Comparison of ENCODE assay signal across 13 cellular contexts in the genomic region with DNA sequence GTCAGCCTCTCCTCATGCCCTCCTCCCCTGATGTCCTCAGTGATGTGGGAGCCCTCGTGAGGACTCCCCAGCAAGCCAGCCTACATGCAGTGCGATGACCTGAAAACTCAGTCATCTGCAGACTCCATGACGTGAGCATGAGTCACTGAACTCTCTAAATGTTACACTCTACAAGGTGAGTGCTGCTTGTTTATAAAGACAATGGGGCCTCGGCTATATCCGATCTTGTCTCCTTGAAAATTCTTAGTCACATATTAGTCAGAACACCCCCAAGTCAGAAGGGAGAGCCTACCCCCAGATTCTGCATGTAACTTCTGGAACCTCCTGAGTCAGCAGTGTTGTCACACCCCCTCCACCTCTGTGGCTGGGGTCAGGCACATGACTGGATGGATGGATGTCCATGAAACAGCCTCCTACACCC.
DNase-seq lines count a peak whose midpoint lies in the region; ATAC-seq and TF ChIP-seq lines count a peak whose summit lies in the region.
"Had no signal": no experiment of that assay in that cellular context is flagged by ENCODE, and none has a peak within 500 bp of the region (broad histone marks: within the 10 kb centered on the region; RNA-seq: fewer than 3 reads in every experiment).

No MANE protein-coding gene starts in this region.

- H3K27me3 ChIP-seq in psoas muscle (ENCODE audit: insufficient read depth in 3 of 3, low read length in 2 of 3): no peaks in the 10 kb centered on the region
- H3K27me3 ChIP-seq: BE2C, heart left ventricle had no signal

- H3K27ac Mint-ChIP-seq in activated naive CD8-positive, alpha-beta T cell treated with anti-CD3 and anti-CD28 coated beads, Interleukin-2, amount 50 U/mL, for 24 hours: no peak overlapping the region
- H3K27ac Mint-ChIP-seq in activated naive CD8-positive, alpha-beta T cell treated with anti-CD3 and anti-CD28 coated beads for 36 hours: no peak overlapping the region
- H3K27ac Mint-ChIP-seq in stimulated activated naive CD8-positive, alpha-beta T cell treated with anti-CD3 and anti-CD28 coated beads, Interleukin-15, amount 100 ng/mL, for 72 hours: no peak overlapping the region
- H3K27ac Mint-ChIP-seq: activated B cell treated with CpG ODN at 0.5 μM for 24 hours had no signal

- ATAC-seq in activated naive CD8-positive, alpha-beta T cell treated with anti-CD3 and anti-CD28 coated beads, Interleukin-2, amount 50 U/mL, for 24 hours: peak; percentile 61
- peak; percentile 9 for ATAC-seq in stimulated activated naive CD8-positive, alpha-beta T cell treated with anti-CD3 and anti-CD28 coated beads, Interleukin-15, amount 100 ng/mL, for 72 hours
- ATAC-seq in HG03378 (IDR thresholded peaks at IDR 0.05; ENCODE audit: unreplicated experiment) (no peak), psoas muscle (no peak), HG03565 (IDR thresholded peaks at IDR 0.05; ENCODE audit: unreplicated experiment) (no peak)
- ATAC-seq: heart left ventricle had no signal

- 81 to 89% (median 84%) methylated on average over 5 of the region's 5 CpGs for WGBS in psoas muscle, 3 donors

- no peak overlapping the region for H3K27ac ChIP-seq in psoas muscle
- H3K27ac ChIP-seq: heart left ventricle, KMS-11 had no signal

- no peak for DNase-seq in activated naive CD8-positive, alpha-beta T cell treated with anti-CD3 and anti-CD28 coated beads, Interleukin-2, amount 50 U/mL, for 24 hours
- no peak for DNase-seq in activated naive CD8-positive, alpha-beta T cell treated with anti-CD3 and anti-CD28 coated beads for 36 hours
- DNase-seq in SW 1271 (lab: John Stamatoyannopoulos, UW): peak; percentile 66 to 74
- DNase-seq in foreskin fibroblast: peak; percentile 97 to 99
- no peak for DNase-seq in stimulated activated naive CD8-positive, alpha-beta T cell treated with anti-CD3 and anti-CD28 coated beads, Interleukin-15, amount 100 ng/mL, for 72 hours
- DNase-seq in psoas muscle: no peak
- DNase-seq: activated B cell treated with CpG ODN at 0.5 μM for 24 hours, BE2C, heart left ventricle, naive B cell had no signal

- intact Hi-C loops in psoas muscle (cut with DNase I): no loop called here

- TF ChIP-seq CTCF in foreskin fibroblast (IDR thresholded peaks at IDR 0.05; ENCODE audit: low read depth, low read length) (no peak), psoas muscle (IDR thresholded peaks at IDR 0.05) (no peak)

- H3K9me3 ChIP-seq in psoas muscle: no peaks in the 10 kb centered on the region
- H3K9me3 ChIP-seq: BE2C, heart left ventricle had no signal

- no peaks in the 10 kb centered on the region for H3K4me1 ChIP-seq in psoas muscle
- H3K4me1 ChIP-seq: BE2C, heart left ventricle had no signal

- no peaks in the 10 kb centered on the region for H3K36me3 Mint-ChIP-seq in activated naive CD8-positive, alpha-beta T cell treated with anti-CD3 and anti-CD28 coated beads, Interleukin-2, amount 50 U/mL, for 24 hours (ENCODE audit: low read depth)
- H3K36me3 Mint-ChIP-seq in activated naive CD8-positive, alpha-beta T cell treated with anti-CD3 and anti-CD28 coated beads for 36 hours: no peaks in the 10 kb centered on the region
- H3K36me3 Mint-ChIP-seq: naive B cell had no signal

- no peak overlapping the region for H3K4me3 Mint-ChIP-seq in activated naive CD8-positive, alpha-beta T cell treated with anti-CD3 and anti-CD28 coated beads, Interleukin-2, amount 50 U/mL, for 24 hours
- no peak overlapping the region for H3K4me3 Mint-ChIP-seq in activated naive CD8-positive, alpha-beta T cell treated with anti-CD3 and anti-CD28 coated beads for 36 hours
- no peak overlapping the region for H3K4me3 Mint-ChIP-seq in stimulated activated naive CD8-positive, alpha-beta T cell treated with anti-CD3 and anti-CD28 coated beads, Interleukin-15, amount 100 ng/mL, for 72 hours
- H3K4me3 Mint-ChIP-seq: activated B cell treated with CpG ODN at 0.5 μM for 24 hours, naive B cell had no signal

- H3K4me1 Mint-ChIP-seq in activated naive CD8-positive, alpha-beta T cell treated with anti-CD3 and anti-CD28 coated beads, Interleukin-2, amount 50 U/mL, for 24 hours: no peaks in the 10 kb centered on the region
- peaks cover 4% of the 10 kb centered on the region for H3K4me1 Mint-ChIP-seq in activated naive CD8-positive, alpha-beta T cell treated with anti-CD3 and anti-CD28 coated beads for 36 hours
- H3K4me1 Mint-ChIP-seq in stimulated activated naive CD8-positive, alpha-beta T cell treated with anti-CD3 and anti-CD28 coated beads, Interleukin-15, amount 100 ng/mL, for 72 hours: no peaks in the 10 kb centered on the region
- H3K4me1 Mint-ChIP-seq: activated B cell treated with CpG ODN at 0.5 μM for 24 hours, naive B cell had no signal

- no peaks in the 10 kb centered on the region for H3K9me3 Mint-ChIP-seq in activated naive CD8-positive, alpha-beta T cell treated with anti-CD3 and anti-CD28 coated beads, Interleukin-2, amount 50 U/mL, for 24 hours
- H3K9me3 Mint-ChIP-seq in activated naive CD8-positive, alpha-beta T cell treated with anti-CD3 and anti-CD28 coated beads for 36 hours: peaks cover 1% of the 10 kb centered on the region
- peaks cover 0 to 4% of the 10 kb centered on the region in 2 donors for H3K9me3 Mint-ChIP-seq in stimulated activated naive CD8-positive, alpha-beta T cell treated with anti-CD3 and anti-CD28 coated beads, Interleukin-15, amount 100 ng/mL, for 72 hours
- H3K9me3 Mint-ChIP-seq: activated B cell treated with CpG ODN at 0.5 μM for 24 hours had no signal

- H3K27me3 Mint-ChIP-seq in activated naive CD8-positive, alpha-beta T cell treated with anti-CD3 and anti-CD28 coated beads, Interleukin-2, amount 50 U/mL, for 24 hours: no peaks in the 10 kb centered on the region
- H3K27me3 Mint-ChIP-seq in activated naive CD8-positive, alpha-beta T cell treated with anti-CD3 and anti-CD28 coated beads for 36 hours: no peaks in the 10 kb centered on the region
- H3K27me3 Mint-ChIP-seq in stimulated activated naive CD8-positive, alpha-beta T cell treated with anti-CD3 and anti-CD28 coated beads, Interleukin-15, amount 100 ng/mL, for 72 hours: no peaks in the 10 kb centered on the region
- H3K27me3 Mint-ChIP-seq: activated B cell treated with CpG ODN at 0.5 μM for 24 hours, naive B cell had no signal

- H3K36me3 ChIP-seq in psoas muscle (ENCODE audit: insufficient read depth in 1 of 2, low read depth in 1 of 2): no peaks in the 10 kb centered on the region
- H3K36me3 ChIP-seq: BE2C, heart left ventricle had no signal

- H3K4me3 ChIP-seq in foreskin fibroblast (ENCODE audit: low read depth in 1 of 2, low read length in 2 of 2): no peak overlapping the region
- H3K4me3 ChIP-seq in psoas muscle: no peak overlapping the region
- H3K4me3 ChIP-seq: heart left ventricle had no signal

Comparison
In these comparisons a context has a peak if more than half of its experiments do, and no peak if none do; other contexts are left out.
1. ATAC-seq: peak in activated naive CD8-positive, alpha-beta T cell treated with anti-CD3 and anti-CD28 coated beads, Interleukin-2, amount 50 U/mL, for 24 hours (single experiment) and stimulated activated naive CD8-positive, alpha-beta T cell treated with anti-CD3 and anti-CD28 coated beads, Interleukin-15, amount 100 ng/mL, for 72 hours (single experiment); none in HG03378 (single experiment), psoas muscle (0 of 4) and HG03565 (single experiment).
2. DNase-seq: peak in SW 1271 (2 of 2) and foreskin fibroblast (2 of 2); none in activated naive CD8-positive, alpha-beta T cell treated with anti-CD3 and anti-CD28 coated beads, Interleukin-2, amount 50 U/mL, for 24 hours (single experiment), activated naive CD8-positive, alpha-beta T cell treated with anti-CD3 and anti-CD28 coated beads for 36 hours (single experiment), stimulated activated naive CD8-positive, alpha-beta T cell treated with anti-CD3 and anti-CD28 coated beads, Interleukin-15, amount 100 ng/mL, for 72 hours (0 of 2) and psoas muscle (0 of 2).